19 cellular contexts compared by ENCODE assay signal in genomic region chr1:161187311-161187710, GRCh38. TPM values are rescaled to one million over a fixed set of nuclear protein-coding genes. Genes with fewer than 3 reads are reported as not detected.
A peak's percentile ranks its signal among the peaks of the same experiment; 100 is the strongest.
DNase-seq lines count a peak whose midpoint lies in the region; ATAC-seq, FAIRE-seq and TF ChIP-seq lines count a peak whose summit lies in the region.
"Had no signal": no experiment of that assay in that cellular context is flagged by ENCODE, and none has a peak within 500 bp of the region (broad histone marks: within the 10 kb centered on the region; RNA-seq: fewer than 3 reads in every experiment).

No MANE protein-coding gene starts in this region.

- H3K36me3 Mint-ChIP-seq in activated CD4-positive, alpha-beta T cell treated with anti-CD3 and anti-CD28 coated beads for 36 hours (ENCODE audit: low read depth), result no peaks in the 10 kb centered on the region
- no peaks in the 10 kb centered on the region for H3K36me3 Mint-ChIP-seq in activated B cell treated with CpG ODN at 0.5 μM for 24 hours (ENCODE audit: low read depth)
- H3K36me3 Mint-ChIP-seq in stimulated activated effector memory CD8-positive, alpha-beta T cell treated with anti-CD3 and anti-CD28 coated beads, Interleukin-12 subunit alpha, Interleukin-12 subunit beta, amount 100 ng/mL, for 72 hours, result no peaks in the 10 kb centered on the region

- POLR2A ChIA-PET in activated CD4-positive, alpha-beta T cell treated with anti-CD3 and anti-CD28 coated beads for 36 hours (lab: Charles Lee), result no interaction called here
- POLR2A ChIA-PET in activated B cell treated with CpG ODN at 0.5 μM for 24 hours (lab: Charles Lee), result interaction anchor here (0.6 to 2.9 kb wide), 4 partner anchors 8 to 513 kb away, joined by 9 to 21 read pairs (median 13); partner anchors contain the start of genes B4GALT3 and PPOX

- intact Hi-C loops in activated CD4-positive, alpha-beta T cell treated with anti-CD3 and anti-CD28 coated beads for 36 hours (cut with DNase I, micrococcal nuclease), result no loop called here
- intact Hi-C loops in activated B cell treated with CpG ODN at 0.5 μM for 24 hours (cut with micrococcal nuclease) (no loop called here), dorsolateral prefrontal cortex (cut with DNase I) (no loop called here)

- no peak for ATAC-seq in activated CD4-positive, alpha-beta T cell treated with anti-CD3 and anti-CD28 coated beads for 36 hours
- no peak for ATAC-seq in activated B cell treated with CpG ODN at 0.5 μM for 24 hours (ENCODE audit: low read depth)
- ATAC-seq in stimulated activated effector memory CD8-positive, alpha-beta T cell treated with anti-CD3 and anti-CD28 coated beads, Interleukin-12 subunit alpha, Interleukin-12 subunit beta, amount 100 ng/mL, for 72 hours, result no peak

- H3K27ac Mint-ChIP-seq in activated CD4-positive, alpha-beta T cell treated with anti-CD3 and anti-CD28 coated beads for 36 hours, result peak overlapping the region; percentile 90
- peak overlapping the region; percentile 93 for H3K27ac Mint-ChIP-seq in activated B cell treated with CpG ODN at 0.5 μM for 24 hours
- peak overlapping the region; percentile 98 for H3K27ac Mint-ChIP-seq in stimulated activated effector memory CD8-positive, alpha-beta T cell treated with anti-CD3 and anti-CD28 coated beads, Interleukin-12 subunit alpha, Interleukin-12 subunit beta, amount 100 ng/mL, for 72 hours

- H3K27me3 ChIP-seq in dorsolateral prefrontal cortex, result no peaks in the 10 kb centered on the region
- H3K27me3 ChIP-seq: heart right ventricle had no signal

- FAIRE-seq in GM12892 (lab: Jason Lieb, UNC), result no peak

- peak overlapping the region in 58 of 59 donors; percentile 1 to 99 (median 76) for H3K27ac ChIP-seq in dorsolateral prefrontal cortex
- H3K27ac ChIP-seq: SK-N-MC had no signal

- no peak overlapping the region for H3K4me3 Mint-ChIP-seq in activated CD4-positive, alpha-beta T cell treated with anti-CD3 and anti-CD28 coated beads for 36 hours
- H3K4me3 Mint-ChIP-seq in activated B cell treated with CpG ODN at 0.5 μM for 24 hours, result peak overlapping the region; percentile 38
- no peak overlapping the region for H3K4me3 Mint-ChIP-seq in stimulated activated effector memory CD8-positive, alpha-beta T cell treated with anti-CD3 and anti-CD28 coated beads, Interleukin-12 subunit alpha, Interleukin-12 subunit beta, amount 100 ng/mL, for 72 hours
- H3K4me3 Mint-ChIP-seq: neural crest cell had no signal

- in situ Hi-C loops in KBM-7 (cut with MboI; ENCODE audit: low pct_unique_long_range_greater_than_20kb, low sequenced_read_pairs), result loop anchor here (25.0 kb wide), 1 partner anchor 200 kb away; no protein-coding TSS in a partner anchor

- H3K4me1 Mint-ChIP-seq in activated CD4-positive, alpha-beta T cell treated with anti-CD3 and anti-CD28 coated beads for 36 hours, result peaks cover 61% of the 10 kb centered on the region
- peaks cover 71% of the 10 kb centered on the region for H3K4me1 Mint-ChIP-seq in activated B cell treated with CpG ODN at 0.5 μM for 24 hours
- peaks cover 66% of the 10 kb centered on the region for H3K4me1 Mint-ChIP-seq in stimulated activated effector memory CD8-positive, alpha-beta T cell treated with anti-CD3 and anti-CD28 coated beads, Interleukin-12 subunit alpha, Interleukin-12 subunit beta, amount 100 ng/mL, for 72 hours

- TF ChIP-seq POLR2A in GM12892 (IDR thresholded peaks at IDR 0.05; ENCODE audit: low read depth, low read length), result no peak

- CTCF ChIA-PET in activated CD4-positive, alpha-beta T cell treated with anti-CD3 and anti-CD28 coated beads for 36 hours (lab: Charles Lee), result no interaction called here
- CTCF ChIA-PET in activated B cell treated with CpG ODN at 0.5 μM for 24 hours (lab: Charles Lee), result interaction anchor here (1.6 to 2.4 kb wide), 2 partner anchors 22 to 38 kb away, joined by 6 to 11 read pairs; partner anchors contain the start of genes PPOX and TOMM40L

- no peaks in the 10 kb centered on the region for H3K27me3 Mint-ChIP-seq in activated CD4-positive, alpha-beta T cell treated with anti-CD3 and anti-CD28 coated beads for 36 hours
- no peaks in the 10 kb centered on the region for H3K27me3 Mint-ChIP-seq in activated B cell treated with CpG ODN at 0.5 μM for 24 hours

- DNase-seq in activated CD4-positive, alpha-beta T cell treated with anti-CD3 and anti-CD28 coated beads for 36 hours, result no peak
- no peak for DNase-seq in activated CD4-positive, alpha-beta T cell treated with anti-CD3 and anti-CD28 coated beads for 1 hour
- DNase-seq in activated B cell treated with CpG ODN at 0.5 μM for 24 hours (no peak), dorsolateral prefrontal cortex (no peak), inferior parietal cortex (ENCODE audit: extremely low spot score) (no peak), KBM-7 (no peak), GM12892 (ENCODE audit: insufficient read length) (no peak)
- no peak for DNase-seq in stimulated activated effector memory CD8-positive, alpha-beta T cell treated with anti-CD3 and anti-CD28 coated beads, Interleukin-12 subunit alpha, Interleukin-12 subunit beta, amount 100 ng/mL, for 72 hours (ENCODE audit: low spot score in 2 of 2)
- DNase-seq: activated CD4-positive, CD25-positive, alpha-beta regulatory T cell; activated effector memory CD4-positive, alpha-beta T cell treated with Interleukin-2 at 50 U/mL for 16 hours; Calu3; cerebellar nuclear complex; erythroblast; HCEC 1CT; heart right ventricle; left ventricle myocardium inferior had no signal

- H3K9me3 Mint-ChIP-seq in activated CD4-positive, alpha-beta T cell treated with anti-CD3 and anti-CD28 coated beads for 36 hours (ENCODE audit: low read depth), result no peaks in the 10 kb centered on the region
- H3K9me3 Mint-ChIP-seq in activated B cell treated with CpG ODN at 0.5 μM for 24 hours, result no peaks in the 10 kb centered on the region
- H3K9me3 Mint-ChIP-seq in stimulated activated effector memory CD8-positive, alpha-beta T cell treated with anti-CD3 and anti-CD28 coated beads, Interleukin-12 subunit alpha, Interleukin-12 subunit beta, amount 100 ng/mL, for 72 hours, result no peaks in the 10 kb centered on the region
- H3K9me3 Mint-ChIP-seq: neural crest cell had no signal

- TF ChIP-seq CTCF in activated B cell treated with CpG ODN at 0.5 μM for 24 hours (IDR thresholded peaks at IDR 0.05), result no peak
- no peak for TF ChIP-seq CTCF in dorsolateral prefrontal cortex (IDR thresholded peaks at IDR 0.05 in 54 of 56, conservative IDR thresholded peaks at IDR 0.05 in 2 of 56; ENCODE audit: low read depth in 1 of 56, partially characterized antibody in 56 of 56)

- H3K4me3 ChIP-seq in dorsolateral prefrontal cortex, result no peak overlapping the region
- H3K4me3 ChIP-seq: heart right ventricle, left ventricle myocardium inferior, SK-N-MC had no signal

RNA-seq across cellular contexts. Expression of gene B4GALT3, which starts 10.0 kb away (rescaled TPM):
- total RNA-seq in activated CD4-positive, alpha-beta T cell treated with anti-CD3 and anti-CD28 coated beads for 36 hours, result 10 to 100 TPM; 40.5 to 51.8 TPM
- 40.7 and 41.7 TPM in 2 replicates for total RNA-seq in activated B cell treated with CpG ODN at 0.5 μM for 24 hours
- total RNA-seq in dorsolateral prefrontal cortex, result 10 to 100 TPM; 17.8 to 52.2 (median 29.1) TPM
- polyA plus RNA-seq in GM12892 (2012; ENCODE audit: missing spikeins), result 15.7 TPM

RNA-seq across cellular contexts. Expression of gene ADAMTS4, which starts 11.5 kb away (rescaled TPM):
- under 1 TPM; 0.40 to 0.71 TPM for total RNA-seq in activated CD4-positive, alpha-beta T cell treated with anti-CD3 and anti-CD28 coated beads for 36 hours
- total RNA-seq in activated B cell treated with CpG ODN at 0.5 μM for 24 hours, result not detected in 2 replicates
- total RNA-seq in dorsolateral prefrontal cortex, result 100 to 1,000 TPM in 8 of 120 experiments, 10 to 100 TPM in 98, 1 to 10 TPM in 14; 2.9 to 153 (median 35.3) TPM
- 0.06 TPM for polyA plus RNA-seq in GM12892 (2012; ENCODE audit: missing spikeins)
- total RNA-seq: A172, Calu3 had no signal

RNA-seq across cellular contexts. Expression of gene NDUFS2, which starts 14.9 kb away (rescaled TPM):
- 10 to 100 TPM; 71.8 to 92.0 TPM for total RNA-seq in activated CD4-positive, alpha-beta T cell treated with anti-CD3 and anti-CD28 coated beads for 36 hours
- total RNA-seq in activated B cell treated with CpG ODN at 0.5 μM for 24 hours, result 69.1 and 73.9 TPM in 2 replicates
- total RNA-seq in dorsolateral prefrontal cortex, result 100 to 1,000 TPM in 116 of 120 experiments, 10 to 100 TPM in 4; 77.0 to 176 (median 131) TPM
- 101 TPM for polyA plus RNA-seq in GM12892 (2012; ENCODE audit: missing spikeins)

RNA-seq across cellular contexts. Expression of gene PPOX, which starts 21.1 kb away (rescaled TPM):
- 10 to 100 TPM; 21.5 to 28.8 TPM for total RNA-seq in activated CD4-positive, alpha-beta T cell treated with anti-CD3 and anti-CD28 coated beads for 36 hours
- 31.5 and 40.7 TPM in 2 replicates for total RNA-seq in activated B cell treated with CpG ODN at 0.5 μM for 24 hours
- total RNA-seq in dorsolateral prefrontal cortex, result 10 to 100 TPM; 18.7 to 52.5 (median 36.8) TPM
- polyA plus RNA-seq in GM12892 (2012; ENCODE audit: missing spikeins), result 22.5 TPM

RNA-seq across cellular contexts. Expression of gene FCER1G, which starts 27.8 kb away (rescaled TPM):
- 1 to 10 TPM in 1 of 2 experiments, under 1 TPM in 1; 0.98 to 2.2 TPM for total RNA-seq in activated CD4-positive, alpha-beta T cell treated with anti-CD3 and anti-CD28 coated beads for 36 hours
- total RNA-seq in activated B cell treated with CpG ODN at 0.5 μM for 24 hours (0.60 and 0.69 TPM in 2 replicates), dorsolateral prefrontal cortex (10 to 100 TPM in 76 of 120 experiments, 1 to 10 TPM in 44; 1.7 to 86.4 (median 12.9) TPM)
- polyA plus RNA-seq in GM12892 (2012; ENCODE audit: missing spikeins), result not detected
- total RNA-seq: A172, Calu3 had no signal
